3 cellular contexts compared by ENCODE assay signal in the genomic region with DNA sequence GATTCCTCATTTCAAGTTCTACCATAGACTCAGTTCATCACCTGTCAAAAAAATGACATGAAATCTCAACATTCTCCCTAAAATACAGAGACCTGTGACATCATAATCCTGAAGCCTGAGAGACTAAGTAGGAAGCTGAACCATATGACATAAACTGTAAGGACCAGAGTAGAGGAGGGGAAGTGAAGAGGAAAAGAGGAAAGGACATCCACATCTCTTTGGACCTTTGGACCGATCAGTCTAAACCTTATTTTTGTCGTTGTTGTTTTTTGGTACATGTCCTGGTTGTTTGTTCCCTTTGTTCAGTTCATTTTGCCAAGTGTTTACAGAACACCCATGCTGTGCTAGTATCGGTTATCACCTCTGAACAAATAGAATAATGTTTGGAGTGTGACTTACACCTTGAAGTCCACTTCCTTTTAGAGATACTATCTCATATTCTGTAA.
TF ChIP-seq lines count a peak whose summit lies in the region.

No MANE protein-coding gene starts in this region.

TF ChIP-seq in IMR-90, 13 proteins besides CTCF, POLR2A, EP300 and RAD21:
- TF ChIP-seq, protein P1, sequence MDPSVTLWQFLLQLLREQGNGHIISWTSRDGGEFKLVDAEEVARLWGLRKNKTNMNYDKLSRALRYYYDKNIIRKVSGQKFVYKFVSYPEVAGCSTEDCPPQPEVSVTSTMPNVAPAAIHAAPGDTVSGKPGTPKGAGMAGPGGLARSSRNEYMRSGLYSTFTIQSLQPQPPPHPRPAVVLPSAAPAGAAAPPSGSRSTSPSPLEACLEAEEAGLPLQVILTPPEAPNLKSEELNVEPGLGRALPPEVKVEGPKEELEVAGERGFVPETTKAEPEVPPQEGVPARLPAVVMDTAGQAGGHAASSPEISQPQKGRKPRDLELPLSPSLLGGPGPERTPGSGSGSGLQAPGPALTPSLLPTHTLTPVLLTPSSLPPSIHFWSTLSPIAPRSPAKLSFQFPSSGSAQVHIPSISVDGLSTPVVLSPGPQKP (IDR thresholded peaks at IDR 0.05; ENCODE audit: borderline replicate concordance, low read depth, low read length): no peak
- TF ChIP-seq NFE2L2 (IDR thresholded peaks at IDR 0.05; ENCODE audit: low read depth, low read length): no peak
- TF ChIP-seq SMC3 (IDR thresholded peaks at IDR 0.05; ENCODE audit: low read depth, low read length): no peak
- TF ChIP-seq RFX5 (IDR thresholded peaks at IDR 0.05; ENCODE audit: low read depth, low read length): no peak
- no peak for TF ChIP-seq FOS (IDR thresholded peaks at IDR 0.05; ENCODE audit: low read depth, low read length)
- no peak for TF ChIP-seq MAFK (IDR thresholded peaks at IDR 0.05; ENCODE audit: low read depth, low read length)

TF ChIP-seq in WTC11, 78 proteins besides CTCF, POLR2A, EP300 and RAD21:
- TF ChIP-seq, protein P2, sequence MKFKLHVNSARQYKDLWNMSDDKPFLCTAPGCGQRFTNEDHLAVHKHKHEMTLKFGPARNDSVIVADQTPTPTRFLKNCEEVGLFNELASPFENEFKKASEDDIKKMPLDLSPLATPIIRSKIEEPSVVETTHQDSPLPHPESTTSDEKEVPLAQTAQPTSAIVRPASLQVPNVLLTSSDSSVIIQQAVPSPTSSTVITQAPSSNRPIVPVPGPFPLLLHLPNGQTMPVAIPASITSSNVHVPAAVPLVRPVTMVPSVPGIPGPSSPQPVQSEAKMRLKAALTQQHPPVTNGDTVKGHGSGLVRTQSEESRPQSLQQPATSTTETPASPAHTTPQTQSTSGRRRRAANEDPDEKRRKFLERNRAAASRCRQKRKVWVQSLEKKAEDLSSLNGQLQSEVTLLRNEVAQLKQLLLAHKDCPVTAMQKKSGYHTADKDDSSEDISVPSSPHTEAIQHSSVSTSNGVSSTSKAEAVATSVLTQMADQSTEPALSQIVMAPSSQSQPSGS (CRISPR knock-in tag; IDR thresholded peaks at IDR 0.05; ENCODE audit: borderline replicate concordance, low read depth): no peak
- TF ChIP-seq GABPB1 (CRISPR knock-in tag; IDR thresholded peaks at IDR 0.05): peak; percentile 72; the same call in 1 of the 2 replicates

TF ChIP-seq in HepG2, 621 proteins besides CTCF, POLR2A, EP300 and RAD21 (continues in another document):
- TF ChIP-seq, protein P3, sequence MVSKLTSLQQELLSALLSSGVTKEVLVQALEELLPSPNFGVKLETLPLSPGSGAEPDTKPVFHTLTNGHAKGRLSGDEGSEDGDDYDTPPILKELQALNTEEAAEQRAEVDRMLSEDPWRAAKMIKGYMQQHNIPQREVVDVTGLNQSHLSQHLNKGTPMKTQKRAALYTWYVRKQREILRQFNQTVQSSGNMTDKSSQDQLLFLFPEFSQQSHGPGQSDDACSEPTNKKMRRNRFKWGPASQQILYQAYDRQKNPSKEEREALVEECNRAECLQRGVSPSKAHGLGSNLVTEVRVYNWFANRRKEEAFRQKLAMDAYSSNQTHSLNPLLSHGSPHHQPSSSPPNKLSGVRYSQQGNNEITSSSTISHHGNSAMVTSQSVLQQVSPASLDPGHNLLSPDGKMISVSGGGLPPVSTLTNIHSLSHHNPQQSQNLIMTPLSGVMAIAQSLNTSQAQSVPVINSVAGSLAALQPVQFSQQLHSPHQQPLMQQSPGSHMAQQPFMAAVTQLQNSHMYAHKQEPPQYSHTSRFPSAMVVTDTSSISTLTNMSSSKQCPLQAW (CRISPR knock-in tag; IDR thresholded peaks at IDR 0.05): peak; percentile 34; the same call in 1 of the 2 replicates
- TF ChIP-seq ZC3H13 (CRISPR knock-in tag; IDR thresholded peaks at IDR 0.05) (no peak), RARA (CRISPR knock-in tag; IDR thresholded peaks at IDR 0.05) (peak; percentile 83), ZFP1 (CRISPR knock-in tag; IDR thresholded peaks at IDR 0.05) (peak; percentile 68; the same call in 1 of the 2 replicates), BHLHE40 (IDR thresholded peaks at IDR 0.05; ENCODE audit: low read length) (peak; percentile 29; the same call in 1 of the 2 replicates), NFIC (IDR thresholded peaks at IDR 0.05; ENCODE audit: low read length) (0 out of 2 replicates have a peak, but pooled peaks have one; percentile 45), ISL2 (CRISPR knock-in tag; IDR thresholded peaks at IDR 0.05) (peak; percentile 76), FOXP1 (IDR thresholded peaks at IDR 0.05) (peak; percentile 89), FOXP1 (CRISPR knock-in tag; IDR thresholded peaks at IDR 0.05) (peak; percentile 100), ETV5 (CRISPR knock-in tag; IDR thresholded peaks at IDR 0.05; ENCODE audit: borderline replicate concordance) (peak; percentile 86; the same call in 1 of the 2 replicates), ZNF558 (CRISPR knock-in tag; IDR thresholded peaks at IDR 0.05; ENCODE audit: borderline replicate concordance) (no peak), THAP11 (CRISPR knock-in tag; IDR thresholded peaks at IDR 0.05) (peak; percentile 54), ZFX (CRISPR knock-in tag; IDR thresholded peaks at IDR 0.05; ENCODE audit: low read depth) (no peak), ARNTL (CRISPR knock-in tag; IDR thresholded peaks at IDR 0.05) (0 out of 2 replicates have a peak, but pooled peaks have one; percentile 31), MIXL1 (CRISPR knock-in tag; IDR thresholded peaks at IDR 0.05) (peak; percentile 50), ZNF792 (CRISPR knock-in tag; IDR thresholded peaks at IDR 0.05) (peak; percentile 55; the same call in 1 of the 2 replicates), ZNF557 (CRISPR knock-in tag; IDR thresholded peaks at IDR 0.05) (no peak), RXRB (CRISPR knock-in tag; IDR thresholded peaks at IDR 0.05; ENCODE audit: borderline replicate concordance) (peak; percentile 75), ZNF644 (CRISPR knock-in tag; IDR thresholded peaks at IDR 0.05; ENCODE audit: low read depth) (peak; percentile 4; the same call in 1 of the 2 replicates), FOSL2 (CRISPR knock-in tag; IDR thresholded peaks at IDR 0.05) (peak; percentile 79), LCORL (IDR thresholded peaks at IDR 0.05) (no peak), LCORL (CRISPR knock-in tag; IDR thresholded peaks at IDR 0.05) (peak; percentile 55; the same call in 1 of the 2 replicates), HDAC2 (CRISPR knock-in tag; IDR thresholded peaks at IDR 0.05) (peak; percentile 83), SOX5 (CRISPR knock-in tag; IDR thresholded peaks at IDR 0.05; ENCODE audit: borderline replicate concordance) (peak; percentile 99), ATF7 (IDR thresholded peaks at IDR 0.05) (peak; percentile 26; the same call in 1 of the 2 replicates), ATF7 (CRISPR knock-in tag; IDR thresholded peaks at IDR 0.05) (no peak), GFI1 (CRISPR knock-in tag; IDR thresholded peaks at IDR 0.05; ENCODE audit: borderline replicate concordance) (peak; percentile 49; the same call in 1 of the 2 replicates), ZBTB8A (CRISPR knock-in tag; IDR thresholded peaks at IDR 0.05; ENCODE audit: borderline replicate concordance, low read depth) (no peak)
- TF ChIP-seq, protein P4, sequence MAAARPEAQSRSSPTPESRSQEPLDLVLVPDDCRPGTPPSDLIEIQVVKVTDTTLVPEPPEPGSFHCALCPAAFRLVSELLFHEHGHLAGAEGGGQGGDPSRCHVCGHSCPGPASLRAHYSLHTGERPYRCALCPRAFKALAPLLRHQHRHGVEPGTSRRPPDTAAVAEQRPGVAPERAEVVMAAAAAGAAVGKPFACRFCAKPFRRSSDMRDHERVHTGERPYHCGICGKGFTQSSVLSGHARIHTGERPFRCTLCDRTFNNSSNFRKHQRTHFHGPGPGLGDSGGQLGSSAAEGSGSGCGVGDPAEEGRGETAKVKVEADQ (CRISPR knock-in tag; IDR thresholded peaks at IDR 0.05; ENCODE audit: borderline replicate concordance): no peak
- TF ChIP-seq, protein P5, sequence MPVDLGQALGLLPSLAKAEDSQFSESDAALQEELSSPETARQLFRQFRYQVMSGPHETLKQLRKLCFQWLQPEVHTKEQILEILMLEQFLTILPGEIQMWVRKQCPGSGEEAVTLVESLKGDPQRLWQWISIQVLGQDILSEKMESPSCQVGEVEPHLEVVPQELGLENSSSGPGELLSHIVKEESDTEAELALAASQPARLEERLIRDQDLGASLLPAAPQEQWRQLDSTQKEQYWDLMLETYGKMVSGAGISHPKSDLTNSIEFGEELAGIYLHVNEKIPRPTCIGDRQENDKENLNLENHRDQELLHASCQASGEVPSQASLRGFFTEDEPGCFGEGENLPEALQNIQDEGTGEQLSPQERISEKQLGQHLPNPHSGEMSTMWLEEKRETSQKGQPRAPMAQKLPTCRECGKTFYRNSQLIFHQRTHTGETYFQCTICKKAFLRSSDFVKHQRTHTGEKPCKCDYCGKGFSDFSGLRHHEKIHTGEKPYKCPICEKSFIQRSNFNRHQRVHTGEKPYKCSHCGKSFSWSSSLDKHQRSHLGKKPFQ (CRISPR knock-in tag; IDR thresholded peaks at IDR 0.05; ENCODE audit: insufficient replicate concordance): peak; percentile 58
- TF ChIP-seq, protein P6, sequence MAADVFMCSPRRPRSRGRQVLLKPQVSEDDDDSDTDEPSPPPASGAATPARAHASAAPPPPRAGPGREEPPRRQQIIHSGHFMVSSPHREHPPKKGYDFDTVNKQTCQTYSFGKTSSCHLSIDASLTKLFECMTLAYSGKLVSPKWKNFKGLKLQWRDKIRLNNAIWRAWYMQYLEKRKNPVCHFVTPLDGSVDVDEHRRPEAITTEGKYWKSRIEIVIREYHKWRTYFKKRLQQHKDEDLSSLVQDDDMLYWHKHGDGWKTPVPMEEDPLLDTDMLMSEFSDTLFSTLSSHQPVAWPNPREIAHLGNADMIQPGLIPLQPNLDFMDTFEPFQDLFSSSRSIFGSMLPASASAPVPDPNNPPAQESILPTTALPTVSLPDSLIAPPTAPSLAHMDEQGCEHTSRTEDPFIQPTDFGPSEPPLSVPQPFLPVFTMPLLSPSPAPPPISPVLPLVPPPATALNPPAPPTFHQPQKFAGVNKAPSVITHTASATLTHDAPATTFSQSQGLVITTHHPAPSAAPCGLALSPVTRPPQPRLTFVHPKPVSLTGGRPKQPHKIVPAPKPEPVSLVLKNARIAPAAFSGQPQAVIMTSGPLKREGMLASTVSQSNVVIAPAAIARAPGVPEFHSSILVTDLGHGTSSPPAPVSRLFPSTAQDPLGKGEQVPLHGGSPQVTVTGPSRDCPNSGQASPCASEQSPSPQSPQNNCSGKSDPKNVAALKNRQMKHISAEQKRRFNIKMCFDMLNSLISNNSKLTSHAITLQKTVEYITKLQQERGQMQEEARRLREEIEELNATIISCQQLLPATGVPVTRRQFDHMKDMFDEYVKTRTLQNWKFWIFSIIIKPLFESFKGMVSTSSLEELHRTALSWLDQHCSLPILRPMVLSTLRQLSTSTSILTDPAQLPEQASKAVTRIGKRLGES (CRISPR knock-in tag; IDR thresholded peaks at IDR 0.05; ENCODE audit: borderline replicate concordance): no peak
- TF ChIP-seq, protein P7, sequence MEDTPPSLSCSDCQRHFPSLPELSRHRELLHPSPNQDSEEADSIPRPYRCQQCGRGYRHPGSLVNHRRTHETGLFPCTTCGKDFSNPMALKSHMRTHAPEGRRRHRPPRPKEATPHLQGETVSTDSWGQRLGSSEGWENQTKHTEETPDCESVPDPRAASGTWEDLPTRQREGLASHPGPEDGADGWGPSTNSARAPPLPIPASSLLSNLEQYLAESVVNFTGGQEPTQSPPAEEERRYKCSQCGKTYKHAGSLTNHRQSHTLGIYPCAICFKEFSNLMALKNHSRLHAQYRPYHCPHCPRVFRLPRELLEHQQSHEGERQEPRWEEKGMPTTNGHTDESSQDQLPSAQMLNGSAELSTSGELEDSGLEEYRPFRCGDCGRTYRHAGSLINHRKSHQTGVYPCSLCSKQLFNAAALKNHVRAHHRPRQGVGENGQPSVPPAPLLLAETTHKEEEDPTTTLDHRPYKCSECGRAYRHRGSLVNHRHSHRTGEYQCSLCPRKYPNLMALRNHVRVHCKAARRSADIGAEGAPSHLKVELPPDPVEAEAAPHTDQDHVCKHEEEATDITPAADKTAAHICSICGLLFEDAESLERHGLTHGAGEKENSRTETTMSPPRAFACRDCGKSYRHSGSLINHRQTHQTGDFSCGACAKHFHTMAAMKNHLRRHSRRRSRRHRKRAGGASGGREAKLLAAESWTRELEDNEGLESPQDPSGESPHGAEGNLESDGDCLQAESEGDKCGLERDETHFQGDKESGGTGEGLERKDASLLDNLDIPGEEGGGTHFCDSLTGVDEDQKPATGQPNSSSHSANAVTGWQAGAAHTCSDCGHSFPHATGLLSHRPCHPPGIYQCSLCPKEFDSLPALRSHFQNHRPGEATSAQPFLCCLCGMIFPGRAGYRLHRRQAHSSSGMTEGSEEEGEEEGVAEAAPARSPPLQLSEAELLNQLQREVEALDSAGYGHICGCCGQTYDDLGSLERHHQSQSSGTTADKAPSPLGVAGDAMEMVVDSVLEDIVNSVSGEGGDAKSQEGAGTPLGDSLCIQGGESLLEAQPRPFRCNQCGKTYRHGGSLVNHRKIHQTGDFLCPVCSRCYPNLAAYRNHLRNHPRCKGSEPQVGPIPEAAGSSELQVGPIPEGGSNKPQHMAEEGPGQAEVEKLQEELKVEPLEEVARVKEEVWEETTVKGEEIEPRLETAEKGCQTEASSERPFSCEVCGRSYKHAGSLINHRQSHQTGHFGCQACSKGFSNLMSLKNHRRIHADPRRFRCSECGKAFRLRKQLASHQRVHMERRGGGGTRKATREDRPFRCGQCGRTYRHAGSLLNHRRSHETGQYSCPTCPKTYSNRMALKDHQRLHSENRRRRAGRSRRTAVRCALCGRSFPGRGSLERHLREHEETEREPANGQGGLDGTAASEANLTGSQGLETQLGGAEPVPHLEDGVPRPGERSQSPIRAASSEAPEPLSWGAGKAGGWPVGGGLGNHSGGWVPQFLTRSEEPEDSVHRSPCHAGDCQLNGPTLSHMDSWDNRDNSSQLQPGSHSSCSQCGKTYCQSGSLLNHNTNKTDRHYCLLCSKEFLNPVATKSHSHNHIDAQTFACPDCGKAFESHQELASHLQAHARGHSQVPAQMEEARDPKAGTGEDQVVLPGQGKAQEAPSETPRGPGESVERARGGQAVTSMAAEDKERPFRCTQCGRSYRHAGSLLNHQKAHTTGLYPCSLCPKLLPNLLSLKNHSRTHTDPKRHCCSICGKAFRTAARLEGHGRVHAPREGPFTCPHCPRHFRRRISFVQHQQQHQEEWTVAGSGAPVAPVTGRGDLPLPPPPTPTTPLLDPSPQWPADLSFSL (CRISPR knock-in tag; IDR thresholded peaks at IDR 0.05): no peak
